Comparison of ENCODE assay signal across 36 cellular contexts in the genomic region with DNA sequence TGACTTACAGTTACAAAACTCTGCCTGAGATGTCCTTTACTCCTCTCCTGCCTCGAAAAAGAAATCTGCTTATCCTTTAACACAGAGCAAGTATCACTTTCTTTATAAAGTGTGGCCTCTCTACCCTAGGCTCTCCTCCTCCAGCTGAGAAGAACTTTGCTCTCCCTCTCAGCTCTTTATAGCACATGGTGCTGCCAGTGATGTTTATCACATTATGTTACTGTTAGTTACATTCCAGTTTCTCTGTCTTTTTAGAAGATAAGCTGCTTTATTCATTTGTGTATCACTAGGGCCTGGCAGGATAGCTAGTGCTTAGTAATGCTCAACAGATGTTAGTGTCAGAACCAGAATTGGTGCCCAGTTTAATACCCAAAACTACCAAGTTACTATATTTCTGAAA. TPM values are rescaled to one million over a fixed set of nuclear protein-coding genes. Genes with fewer than 3 reads are reported as not detected.
DNase-seq lines count a peak whose midpoint lies in the region; ATAC-seq and TF ChIP-seq lines count a peak whose summit lies in the region.
"Had no signal": no experiment of that assay in that cellular context is flagged by ENCODE, and none has a peak within 500 bp of the region (broad histone marks: within the 10 kb centered on the region; RNA-seq: fewer than 3 reads in every experiment).

No MANE protein-coding gene starts in this region.

- POLR2A ChIA-PET in A673 (lab: Charles Lee; ENCODE audit: low non-redundant PET) = interaction anchor here (0.6 kb wide), 1 partner anchor 991 kb away, joined by 3 read pairs; no protein-coding TSS in a partner anchor

- H3K36me3 ChIP-seq in A673 (ENCODE audit: insufficient read depth, low read length, poor library complexity, severe bottlenecking) = no peaks in the 10 kb centered on the region
- H3K36me3 ChIP-seq: cardiac muscle cell, esophagus squamous epithelium, gastrocnemius medialis, thyroid gland, vagina had no signal

- no peak overlapping the region for H3K4me3 Mint-ChIP-seq in osteocyte (ENCODE audit: unreplicated experiment)
- H3K4me3 Mint-ChIP-seq: activated naive CD8-positive, alpha-beta T cell treated with anti-CD3 and anti-CD28 coated beads for 36 hours; activated T-cell treated with anti-CD3 and anti-CD28 coated beads, Interleukin-2, amount 50 U/mL, for 24 hours; CD8-positive, alpha-beta T cell; neural crest cell; stimulated activated naive CD8-positive, alpha-beta T cell treated with anti-CD3 and anti-CD28 coated beads, Interleukin-15, Interleukin-2, amounts not matched to agents 100 ng/mL and 50 ng/mL, for 24 hours had no signal

- ATAC-seq in GM18873 (IDR thresholded peaks at IDR 0.05; ENCODE audit: low FRiP score, unreplicated experiment) = no peak
- ATAC-seq: CD8-positive, alpha-beta T cell; gastrocnemius medialis; GM12878 had no signal

- no peak for TF ChIP-seq CTCF in A673 (conservative IDR thresholded peaks at IDR 0.05; ENCODE audit: low read depth, low read length)
- no peak for TF ChIP-seq CTCF in osteocyte (IDR thresholded peaks at IDR 0.05)

- peaks cover 36% of the 10 kb centered on the region for H3K4me1 ChIP-seq in A673 (ENCODE audit: insufficient read depth, low read length, poor library complexity, severe bottlenecking)
- H3K4me1 ChIP-seq: esophagus squamous epithelium, gastrocnemius medialis, parathyroid adenoma, thyroid gland, vagina had no signal

- peaks cover 22% of the 10 kb centered on the region for H3K4me1 Mint-ChIP-seq in osteocyte (ENCODE audit: unreplicated experiment)
- H3K4me1 Mint-ChIP-seq: activated naive CD8-positive, alpha-beta T cell treated with anti-CD3 and anti-CD28 coated beads for 36 hours had no signal

- H3K27me3 Mint-ChIP-seq in osteocyte (ENCODE audit: unreplicated experiment) = peaks cover 4% of the 10 kb centered on the region
- H3K27me3 Mint-ChIP-seq: activated naive CD8-positive, alpha-beta T cell treated with anti-CD3 and anti-CD28 coated beads for 36 hours; activated T-cell treated with anti-CD3 and anti-CD28 coated beads, Interleukin-2, amount 50 U/mL, for 24 hours; stimulated activated naive CD8-positive, alpha-beta T cell treated with anti-CD3 and anti-CD28 coated beads, Interleukin-15, Interleukin-2, amounts not matched to agents 100 ng/mL and 50 ng/mL, for 24 hours had no signal

- H3K27me3 ChIP-seq in A673 (replicated peaks; ENCODE audit: insufficient read depth, low read depth, low read length, poor library complexity) = no peaks in the 10 kb centered on the region
- H3K27me3 ChIP-seq: cardiac muscle cell, esophagus squamous epithelium, gastrocnemius medialis, thyroid gland, vagina had no signal

- no peak overlapping the region for H3K27ac Mint-ChIP-seq in osteocyte (ENCODE audit: unreplicated experiment)
- H3K27ac Mint-ChIP-seq: activated naive CD8-positive, alpha-beta T cell treated with anti-CD3 and anti-CD28 coated beads for 36 hours; activated T-cell treated with anti-CD3 and anti-CD28 coated beads, Interleukin-2, amount 50 U/mL, for 24 hours; CD8-positive, alpha-beta T cell; stimulated activated naive CD8-positive, alpha-beta T cell treated with anti-CD3 and anti-CD28 coated beads, Interleukin-15, Interleukin-2, amounts not matched to agents 100 ng/mL and 50 ng/mL, for 24 hours had no signal

- CTCF ChIA-PET in A673 (lab: Charles Lee) = no interaction called here

- in situ Hi-C loops in KBM-7 (cut with MboI; ENCODE audit: low pct_unique_long_range_greater_than_20kb, low sequenced_read_pairs) = no loop called here

- intact Hi-C loops in A673 (cut with micrococcal nuclease; ENCODE audit: unreplicated experiment) = loop anchor here (5.0 kb wide), 1 partner anchor 37 kb away; no protein-coding TSS in a partner anchor

- no peak overlapping the region for H3K4me3 ChIP-seq in A673 (ENCODE audit: low read depth, low read length, poor library complexity, severe bottlenecking)
- H3K4me3 ChIP-seq: cardiac muscle cell, esophagus squamous epithelium, gastrocnemius medialis, GM12878, lung, skin epidermis, thyroid gland, vagina had no signal

- no peaks in the 10 kb centered on the region for H3K36me3 Mint-ChIP-seq in osteocyte (ENCODE audit: unreplicated experiment)
- H3K36me3 Mint-ChIP-seq: activated naive CD8-positive, alpha-beta T cell treated with anti-CD3 and anti-CD28 coated beads for 36 hours; CD8-positive, alpha-beta T cell had no signal

- no peaks in the 10 kb centered on the region for H3K9me3 ChIP-seq in A673 (ENCODE audit: low read depth, low read length, poor library complexity, severe bottlenecking)
- H3K9me3 ChIP-seq: esophagus squamous epithelium, gastrocnemius medialis, thyroid gland, vagina had no signal

- H3K27ac ChIP-seq in A673 (ENCODE audit: low read depth, low read length, poor library complexity, severe bottlenecking) = peak overlapping the region; percentile 22
- H3K27ac ChIP-seq: cardiac muscle cell, esophagus squamous epithelium, gastrocnemius medialis, parathyroid adenoma, skin epidermis, thyroid gland, vagina had no signal

- H3K9me3 Mint-ChIP-seq in osteocyte (ENCODE audit: unreplicated experiment) = no peaks in the 10 kb centered on the region
- H3K9me3 Mint-ChIP-seq: activated naive CD8-positive, alpha-beta T cell treated with anti-CD3 and anti-CD28 coated beads for 36 hours; activated T-cell treated with anti-CD3 and anti-CD28 coated beads, Interleukin-2, amount 50 U/mL, for 24 hours; neural crest cell had no signal

- no TSS peak for BruUV-seq in A673 (replicated peaks; lab: Mats Ljungman, UMichigan)

- DNase-seq in A673 (ENCODE audit: low spot score) = peak; percentile 33
- DNase-seq in H4 (ENCODE audit: low spot score) = peak; percentile 14
- DNase-seq in SK-N-DZ (ENCODE audit: low spot score) = peak; percentile 20
- DNase-seq in inferior parietal cortex (ENCODE audit: extremely low spot score) = peak; percentile 25
- no peak for DNase-seq in cerebellar nuclear complex (lab: John Stamatoyannopoulos, UW)
- no peak for DNase-seq in osteocyte (ENCODE audit: extremely low spot score, unreplicated experiment)
- DNase-seq in KBM-7 = no peak
- DNase-seq: activated CD4-positive, CD25-positive, alpha-beta regulatory T cell; activated effector memory CD4-positive, alpha-beta T cell treated with anti-CD3 and anti-CD28 coated beads, Interleukin-2, amount 50 U/mL, for 16 hours; activated naive CD8-positive, alpha-beta T cell treated with anti-CD3 and anti-CD28 coated beads for 36 hours; activated T-cell treated with anti-CD3 and anti-CD28 coated beads, Interleukin-2, amount 50 U/mL, for 24 hours; AML-193; CD8-positive, alpha-beta T cell; DMS153; esophagus squamous epithelium; gastrocnemius medialis; Karpas-422; MV-4-11; NCI-H1436; NCI-H2081; NCI-H345; NCI-H748 treated with DMSO at 0.1 percent for 48 hours; RPMI8226; stimulated activated CD4-positive, alpha-beta T cell treated with anti-CD3 and anti-CD28 coated beads, Interleukin-2, amount 100 ng/mL, for 24 hours; stimulated activated CD8-positive, alpha-beta memory T cell treated with anti-CD3 and anti-CD28 coated beads, Interleukin-4, amount 100 ng/mL, for 48 hours; thyroid gland had no signal

RNA-seq across cellular contexts. Expression of a gene that starts 41.1 kb away (rescaled TPM):
- total RNA-seq in A673 (2021) (22.2 and 24.6 TPM in 2 replicates), osteocyte (not detected in 2 replicates)
- total RNA-seq in H4 (2014; rRNA removed; shearing (Covaris generic)) = not detected in 2 replicates
- 0.06 TPM in 1 of 2 replicates, not detected in the other for polyA plus RNA-seq in SK-N-DZ (2014; cell fraction: cytosol; rRNA removed)
- polyA plus RNA-seq in SK-N-DZ (2014; cell fraction: nucleus; rRNA removed) = 0.13 TPM in 1 of 2 replicates, not detected in the other
- total RNA-seq: activated naive CD8-positive, alpha-beta T cell treated with anti-CD3 and anti-CD28 coated beads for 36 hours; CD8-positive, alpha-beta T cell; esophagus squamous epithelium; gastrocnemius medialis; GM12878; T-helper 1 cell treated with Interleukin-12 subunit alpha and Interleukin-12 subunit beta and Interleukin-4 antibody, amounts not matched to agents 30 ng/mL and 1 ng/mL, for 36 hours; vagina had no signal
- polyA plus RNA-seq: GM12878, lung had no signal

Comparison
In these comparisons a context has a peak if more than half of its experiments do, and no peak if none do; other contexts are left out.
1. DNase-seq: peak in A673 (single experiment), H4 (single experiment), SK-N-DZ (single experiment) and inferior parietal cortex (single experiment); none in cerebellar nuclear complex (0 of 2), osteocyte (single experiment) and KBM-7 (single experiment).
2. RNA of a gene that starts 41.1 kb away (total RNA-seq): 22.2 to 24.6 TPM in A673; not detected in H4 and not detected in osteocyte; every median in the first group is over 10 times any median in the second.